In genomic region chr4:22986881-22987280, GRCh38 we compare ENCODE assay signal across 23 cellular contexts.
A peak's percentile ranks its signal among the peaks of the same experiment; 100 is the strongest.
DNase-seq lines count a peak whose midpoint lies in the region; ATAC-seq, FAIRE-seq and TF ChIP-seq lines count a peak whose summit lies in the region.
"Had no signal": no experiment of that assay in that cellular context is flagged by ENCODE, and none has a peak within 500 bp of the region (broad histone marks: within the 10 kb centered on the region; RNA-seq: fewer than 3 reads in every experiment).

No MANE protein-coding gene starts in this region.

- H3K36me3 ChIP-seq in osteoblast (ENCODE audit: insufficient read depth, low read length): no peaks in the 10 kb centered on the region
- no peaks in the 10 kb centered on the region for H3K36me3 ChIP-seq in esophagus squamous epithelium
- H3K36me3 ChIP-seq: BE2C had no signal

- TF ChIP-seq CTCF in A549 (IDR thresholded peaks at IDR 0.05): no peak
- no peak for TF ChIP-seq CTCF in dorsolateral prefrontal cortex (IDR thresholded peaks at IDR 0.05 in 54 of 56, conservative IDR thresholded peaks at IDR 0.05 in 2 of 56; ENCODE audit: low read depth in 1 of 56, partially characterized antibody in 56 of 56)
- no peak for TF ChIP-seq CTCF in osteoblast (IDR thresholded peaks at IDR 0.05; ENCODE audit: extremely low read depth, low read depth, low read length)
- TF ChIP-seq CTCF in esophagus squamous epithelium (IDR thresholded peaks at IDR 0.05): no peak

- intact Hi-C loops in dorsolateral prefrontal cortex (cut with DNase I): no loop called here
- intact Hi-C loops in esophagus squamous epithelium (cut with DNase I): no loop called here

- POLR2A ChIA-PET in A549 (lab: Yijun Ruan, JAX): no interaction called here

- CTCF ChIA-PET in A549 (lab: Yijun Ruan, JAX): no interaction called here

- no peak for FAIRE-seq in A549 (lab: Jason Lieb, UNC)
- no peak for FAIRE-seq in RCC 7860 (lab: Jason Lieb, UNC)
- FAIRE-seq: D721Med, HTR-8/SVneo had no signal

- H3K4me2 ChIP-seq in A549 (peak overlapping the region; percentile 44; the same call in 1 of the 3 replicates), osteoblast (ENCODE audit: insufficient read depth, low read length) (peak overlapping the region; percentile 65)

- DNase-seq in A549 (ENCODE audit: low read depth in 1 of 2, low spot score in 1 of 2): no peak
- DNase-seq in RCC 7860 (ENCODE audit: low spot score): peak; percentile 59
- DNase-seq in dorsolateral prefrontal cortex: no peak
- DNase-seq in osteoblast (ENCODE audit: insufficient read length, low spot score, missing footprints): no peak
- DNase-seq in NCI-H1694 (lab: John Stamatoyannopoulos, UW): no peak
- DNase-seq in esophagus squamous epithelium (lab: John Stamatoyannopoulos, UW): no peak
- no peak for DNase-seq in occipital lobe (lab: John Stamatoyannopoulos, UW)
- DNase-seq: 8988T, BE2C, DMS53, GDM1, H7, HFFc6, KG1, NCI-H1105, NCI-H146, NCI-H2029 treated with DMSO at 0.1 percent for 48 hours, NCI-H2171 treated with DMSO at 0.1 percent for 48 hours, NCI-H526, Right ventricle myocardium superior had no signal

- H3K27me3 ChIP-seq in dorsolateral prefrontal cortex: no peaks in the 10 kb centered on the region
- no peaks in the 10 kb centered on the region for H3K27me3 ChIP-seq in osteoblast (ENCODE audit: insufficient read depth, low read length)
- H3K27me3 ChIP-seq in esophagus squamous epithelium: no peaks in the 10 kb centered on the region
- H3K27me3 ChIP-seq: BE2C had no signal

- no peaks in the 10 kb centered on the region for H3K79me2 ChIP-seq in osteoblast (ENCODE audit: insufficient read depth, low read length)

- H3K9me3 ChIP-seq in A549: peaks cover 3% of the 10 kb centered on the region; the same call in 1 of the 3 replicates
- no peaks in the 10 kb centered on the region for H3K9me3 ChIP-seq in osteoblast (ENCODE audit: low read depth, low read length)
- no peaks in the 10 kb centered on the region for H3K9me3 ChIP-seq in esophagus squamous epithelium
- H3K9me3 ChIP-seq: BE2C had no signal

- TF ChIP-seq POLR2A in A549 (IDR thresholded peaks at IDR 0.05; ENCODE audit: low read length): no peak
- no peak for TF ChIP-seq POLR2A in esophagus squamous epithelium (IDR thresholded peaks at IDR 0.05)

- no peak overlapping the region for H2AFZ ChIP-seq in osteoblast (ENCODE audit: low read length)

- WGBS in A549 (ENCODE audit: missing lambda C conversion rate): 22% methylated on average over 2 of the region's 2 CpGs
- WGBS in esophagus squamous epithelium, 2 donors: 78 to 85% methylated on average over 2 of the region's 2 CpGs

- TF ChIP-seq RAD21 in A549 (conservative IDR thresholded peaks at IDR 0.05 in 1 of 2, IDR thresholded peaks at IDR 0.05 in 1 of 2): no peak

- TF ChIP-seq EP300 in A549 (IDR thresholded peaks at IDR 0.05): no peak

- H3K4me1 ChIP-seq in A549: peaks cover 16% of the 10 kb centered on the region
- peaks cover 31% of the 10 kb centered on the region for H3K4me1 ChIP-seq in osteoblast (ENCODE audit: insufficient read depth, low read length)
- H3K4me1 ChIP-seq in esophagus squamous epithelium: no peaks in the 10 kb centered on the region
- H3K4me1 ChIP-seq: BE2C had no signal

- H4K20me1 ChIP-seq in osteoblast (ENCODE audit: insufficient read depth, low read length): no peaks in the 10 kb centered on the region

- ATAC-seq in A549: no peak
- no peak for ATAC-seq in GM18511 (IDR thresholded peaks at IDR 0.05; ENCODE audit: unreplicated experiment)

- 0 out of 6 replicates have a peak overlapping the region, but pooled peaks of 1 of the 2 experiments have one; percentile 4 for H3K27ac ChIP-seq in A549
- peak overlapping the region in 35 of 59 donors; percentile 15 to 85 (median 52) for H3K27ac ChIP-seq in dorsolateral prefrontal cortex
- H3K27ac ChIP-seq in osteoblast (ENCODE audit: low read depth, low read length): peak overlapping the region; percentile 83
- H3K27ac ChIP-seq in esophagus squamous epithelium: no peak overlapping the region

- no peak overlapping the region for H3K4me3 ChIP-seq in A549
- no peak overlapping the region for H3K4me3 ChIP-seq in dorsolateral prefrontal cortex
- no peak overlapping the region for H3K4me3 ChIP-seq in osteoblast (ENCODE audit: insufficient read depth, low read length)
- H3K4me3 ChIP-seq in esophagus squamous epithelium: no peak overlapping the region

TF ChIP-seq in A549, 52 proteins besides CTCF, POLR2A, EP300 and RAD21:
- TF ChIP-seq BHLHE40 (IDR thresholded peaks at IDR 0.05; ENCODE audit: low read depth, low read length) (no peak), PHF8 (IDR thresholded peaks at IDR 0.05; ENCODE audit: borderline replicate concordance, low read depth) (no peak), MAZ (IDR thresholded peaks at IDR 0.05; ENCODE audit: borderline replicate concordance, low read depth, low read length) (no peak), ATOH8 (CRISPR knock-in tag; IDR thresholded peaks at IDR 0.05; ENCODE audit: low read depth) (no peak), HES2 (IDR thresholded peaks at IDR 0.05) (no peak)

Comparison
In these comparisons a context has a peak if more than half of its experiments do, and no peak if none do; other contexts are left out.
1. H3K27ac ChIP-seq: peak in dorsolateral prefrontal cortex (35 of 59) and osteoblast (single experiment); none in esophagus squamous epithelium (0 of 4).